Comparison of ENCODE assay signal across 8 cellular contexts in genomic region chr7:149625339-149625946, GRCh38.
DNase-seq lines count a peak whose midpoint lies in the region; TF ChIP-seq lines count a peak whose summit lies in the region.

No MANE protein-coding gene starts in this region.

- TF ChIP-seq CTCF in HEK293 (tag by site-specific recombination; IDR thresholded peaks at IDR 0.05) (peak; percentile 53), PC-9 (conservative IDR thresholded peaks at IDR 0.05) (peak; percentile 56), neural cell (IDR thresholded peaks at IDR 0.05; ENCODE audit: poor library complexity, severe bottlenecking) (peak; percentile 58), testis (IDR thresholded peaks at IDR 0.05) (peak; percentile 21 to 50 (median 44))

- TF ChIP-seq POLR2A in testis (IDR thresholded peaks at IDR 0.05), result no peak

- peak overlapping the region; percentile 16 for H3K27ac Mint-ChIP-seq in activated T-helper 2 cell treated with anti-CD3 and anti-CD28 coated beads, Interferon-gamma antibody, Interleukin-2, Interleukin-4, amounts not matched to agents 10 μg/mL and 5 μg/mL and 100 μg/mL, durations not matched to agents 14 hours and 24 hours and 36 hours

- H3K4me3 ChIP-seq in HEK293 (ENCODE audit: low read depth, low read length), result no peak overlapping the region
- peak overlapping the region; percentile 89 for H3K4me3 ChIP-seq in PC-9
- peak overlapping the region; percentile 86 for H3K4me3 ChIP-seq in neural cell (ENCODE audit: low read length)
- peak overlapping the region; percentile 97 to 99 for H3K4me3 ChIP-seq in testis

- no peaks in the 10 kb centered on the region for H3K9me2 ChIP-seq in PC-9 (ENCODE audit: insufficient read depth)
- no peaks in the 10 kb centered on the region for H3K9me2 ChIP-seq in neural cell (ENCODE audit: insufficient read depth, low read length)

- H3K27me3 Mint-ChIP-seq in activated T-helper 2 cell treated with anti-CD3 and anti-CD28 coated beads, Interferon-gamma antibody, Interleukin-2, Interleukin-4, amounts not matched to agents 10 μg/mL and 5 μg/mL and 100 μg/mL, durations not matched to agents 14 hours and 24 hours and 36 hours (ENCODE audit: low read depth), result peaks cover 7% of the 10 kb centered on the region

- peaks cover 19% of the 10 kb centered on the region for H3K27me3 ChIP-seq in PC-9 (ENCODE audit: insufficient read depth, low read depth)
- peaks cover 2% of the 10 kb centered on the region for H3K27me3 ChIP-seq in neural cell (ENCODE audit: insufficient read depth, low read depth, low read length)
- H3K27me3 ChIP-seq in testis, result no peaks in the 10 kb centered on the region

- H3K79me2 ChIP-seq in PC-9 (ENCODE audit: low read depth) (peaks cover 28% of the 10 kb centered on the region), neural cell (replicated peaks; ENCODE audit: insufficient read depth, low read length) (peaks cover 21% of the 10 kb centered on the region)

- peak; percentile 69 for DNase-seq in COLO829 (ENCODE audit: low spot score)
- DNase-seq in PC-9, result peak in 1 of 2 experiments; percentile 60
- peak; percentile 37 for DNase-seq in activated T-helper 2 cell treated with anti-CD3 and anti-CD28 coated beads, Interferon-gamma antibody, Interleukin-2, Interleukin-4, amounts not matched to agents 10 μg/mL and 5 μg/mL and 100 μg/mL, durations not matched to agents 14 hours and 24 hours and 36 hours (ENCODE audit: low spot score)
- peak; percentile 40 for DNase-seq in foreskin melanocyte
- peak; percentile 74 for DNase-seq in testis
- no peak for DNase-seq in ACHN

- intact Hi-C loops in PC-9 (cut with micrococcal nuclease; ENCODE audit: unreplicated experiment) (loop anchor here (2.0 to 10.0 kb wide), 4 partner anchors 89 to 641 kb away; partner anchors contain the start of gene ATP6V0E2), testis (cut with DNase I; ENCODE audit: low total_unique reads) (no loop called here)
- intact Hi-C loops in activated T-helper 2 cell treated with anti-CD3 and anti-CD28 coated beads, Interferon-gamma antibody, Interleukin-2, Interleukin-4, amounts not matched to agents 10 μg/mL and 5 μg/mL and 100 μg/mL, durations not matched to agents 14 hours and 24 hours and 36 hours (cut with micrococcal nuclease), result loop anchor here (1.0 to 10.0 kb wide), 8 partner anchors 127 to 601 kb away; partner anchors contain the start of genes ATP6V0E2, PDIA4, ZNF398 and ZNF425

- WGBS in testis, 2 donors, result 28 to 30% methylated on average over 17 of the region's 17 CpGs

- H3K4me3 Mint-ChIP-seq in activated T-helper 2 cell treated with anti-CD3 and anti-CD28 coated beads, Interferon-gamma antibody, Interleukin-2, Interleukin-4, amounts not matched to agents 10 μg/mL and 5 μg/mL and 100 μg/mL, durations not matched to agents 14 hours and 24 hours and 36 hours (ENCODE audit: low read depth), result peak overlapping the region; percentile 87

- H4K20me1 ChIP-seq in PC-9 (ENCODE audit: insufficient read depth) (peaks cover 28% of the 10 kb centered on the region), neural cell (ENCODE audit: insufficient read depth) (no peaks in the 10 kb centered on the region)

- POLR2A ChIA-PET in HEK293 (lab: Yijun Ruan, JAX) (interaction anchor here (0.6 to 1.0 kb wide), 7 partner anchors 10 to 430 kb away, joined by 3 to 14 read pairs (median 3); partner anchors contain the start of genes ZNF282 and ZNF777), PC-9 (lab: Charles Lee; ENCODE audit: unreplicated experiment) (interaction anchor here (0.5 kb wide), 2 partner anchors 364 to 392 kb away, joined by 3 to 4 read pairs; no protein-coding TSS in a partner anchor)

- peak overlapping the region; percentile 80 for H3K9ac ChIP-seq in neural cell (ENCODE audit: low read length)

- peak overlapping the region; percentile 94 for H3K4me2 ChIP-seq in PC-9
- H3K4me2 ChIP-seq in neural cell (ENCODE audit: low read length), result no peak overlapping the region

- peak overlapping the region; percentile 69 for H3K27ac ChIP-seq in HEK293 (ENCODE audit: extremely low read depth, low read depth, low read length)
- H3K27ac ChIP-seq in PC-9, result no peak overlapping the region
- no peak overlapping the region for H3K27ac ChIP-seq in neural cell (ENCODE audit: low read length)
- no peak overlapping the region for H3K27ac ChIP-seq in testis

- H3K9me3 ChIP-seq in HEK293 (ENCODE audit: control insufficient read depth, insufficient read depth, low read depth, low read length) (no peaks in the 10 kb centered on the region), PC-9 (ENCODE audit: insufficient read depth, low read depth) (no peaks in the 10 kb centered on the region), neural cell (ENCODE audit: low read length) (no peaks in the 10 kb centered on the region), testis (no peaks in the 10 kb centered on the region)

- peaks cover 0 to 26% of the 10 kb centered on the region in 2 experiments; a peak in 1 of 3 replicates for H3K36me3 ChIP-seq in HEK293 (ENCODE audit: control insufficient read depth in 2 of 2, insufficient read depth in 1 of 2, low read length in 2 of 2)
- H3K36me3 ChIP-seq in PC-9 (ENCODE audit: low read depth), result peaks cover 6% of the 10 kb centered on the region
- H3K36me3 ChIP-seq in neural cell (ENCODE audit: insufficient read depth, low read length), result no peaks in the 10 kb centered on the region
- no peaks in the 10 kb centered on the region for H3K36me3 ChIP-seq in testis (ENCODE audit: low read depth, missing control alignments)

- H3F3A ChIP-seq in PC-9 (ENCODE audit: insufficient read depth, low read depth) (peaks cover 3% of the 10 kb centered on the region; the same call in 1 of the 2 replicates), neural cell (ENCODE audit: insufficient read depth, low read length, poor library complexity, severe bottlenecking) (no peaks in the 10 kb centered on the region)

- CTCF ChIA-PET in HEK293 (lab: Yijun Ruan, JAX), result interaction anchor here (0.5 to 2.7 kb wide), 12 partner anchors 10 to 517 kb away, joined by 3 to 15 read pairs (median 5); no protein-coding TSS in a partner anchor
- CTCF ChIA-PET in PC-9 (lab: Charles Lee), result interaction anchor here (0.6 to 1.1 kb wide), 3 partner anchors 45 to 642 kb away, joined by 3 to 8 read pairs (median 3); no protein-coding TSS in a partner anchor

- H3K4me1 ChIP-seq in HEK293 (ENCODE audit: control insufficient read depth, insufficient read depth, low read length), result peaks cover 3% of the 10 kb centered on the region; the same call in 1 of the 2 replicates
- peaks cover 21% of the 10 kb centered on the region for H3K4me1 ChIP-seq in PC-9 (replicated peaks; ENCODE audit: insufficient read depth)
- H3K4me1 ChIP-seq in testis, result peaks cover 7% of the 10 kb centered on the region

- H3K36me3 Mint-ChIP-seq in activated T-helper 2 cell treated with anti-CD3 and anti-CD28 coated beads, Interferon-gamma antibody, Interleukin-2, Interleukin-4, amounts not matched to agents 10 μg/mL and 5 μg/mL and 100 μg/mL, durations not matched to agents 14 hours and 24 hours and 36 hours (ENCODE audit: low read depth), result peaks cover 19% of the 10 kb centered on the region

- H2AFZ ChIP-seq in PC-9 (peak overlapping the region; percentile 99), neural cell (ENCODE audit: low read depth, low read length) (peak overlapping the region; percentile 60)

- no peak for TF ChIP-seq EP300 in neural cell (conservative IDR thresholded peaks at IDR 0.05; ENCODE audit: poor library complexity, severe bottlenecking)

- in situ Hi-C loops in ACHN (cut with HindIII; ENCODE audit: low pct_ligation_motif_present, low pct_unique_long_range_greater_than_20kb, low sequenced_read_pairs), result no loop called here

- peaks cover 36% of the 10 kb centered on the region for H3K4me1 Mint-ChIP-seq in activated T-helper 2 cell treated with anti-CD3 and anti-CD28 coated beads, Interferon-gamma antibody, Interleukin-2, Interleukin-4, amounts not matched to agents 10 μg/mL and 5 μg/mL and 100 μg/mL, durations not matched to agents 14 hours and 24 hours and 36 hours (ENCODE audit: low read depth)

- TF ChIP-seq RAD21 in neural cell (conservative IDR thresholded peaks at IDR 0.05), result no peak

- BruUV-seq in PC-9 (replicated peaks; lab: Mats Ljungman, UMichigan), result no TSS peak

- H3K9me3 Mint-ChIP-seq in activated T-helper 2 cell treated with anti-CD3 and anti-CD28 coated beads, Interferon-gamma antibody, Interleukin-2, Interleukin-4, amounts not matched to agents 10 μg/mL and 5 μg/mL and 100 μg/mL, durations not matched to agents 14 hours and 24 hours and 36 hours, result no peaks in the 10 kb centered on the region

TF ChIP-seq in HEK293, 187 proteins besides CTCF, POLR2A, EP300 and RAD21 (continues in another document):
- no peak for TF ChIP-seq SCRT2 (tag by site-specific recombination; IDR thresholded peaks at IDR 0.05)
- TF ChIP-seq ZBTB8A (tag by site-specific recombination; IDR thresholded peaks at IDR 0.05), result peak; percentile 94
- no peak for TF ChIP-seq ZNF596 (tag by site-specific recombination; IDR thresholded peaks at IDR 0.05)
- TF ChIP-seq ZNF426 (tag by site-specific recombination; IDR thresholded peaks at IDR 0.05), result no peak
- TF ChIP-seq TCF7L2 (IDR thresholded peaks at IDR 0.05; ENCODE audit: borderline replicate concordance, low read depth, low read length), result no peak
- TF ChIP-seq ZNF561 (tag by site-specific recombination; IDR thresholded peaks at IDR 0.05; ENCODE audit: borderline replicate concordance), result 0 out of 2 replicates have a peak, but pooled peaks have one; percentile 42

TF ChIP-seq in neural cell, 6 proteins besides CTCF, POLR2A, EP300 and RAD21 (continues in another document):
- peak; percentile 25 for TF ChIP-seq SMC3 (conservative IDR thresholded peaks at IDR 0.05; ENCODE audit: poor library complexity)
- TF ChIP-seq EZH2 (IDR thresholded peaks at IDR 0.05; ENCODE audit: borderline replicate concordance, insufficient read depth, low read length, poor library complexity, severe bottlenecking), result no peak
- TF ChIP-seq POLR2AphosphoS5 (IDR thresholded peaks at IDR 0.05), result no peak
- TF ChIP-seq TAF1 (IDR thresholded peaks at IDR 0.05; ENCODE audit: low read depth), result no peak
